Comparison of ENCODE assay signal across 18 cellular contexts in genomic region chr6:52910091-52910490, GRCh38.
A peak's percentile ranks its signal among the peaks of the same experiment; 100 is the strongest.
DNase-seq lines count a peak whose midpoint lies in the region; ATAC-seq and TF ChIP-seq lines count a peak whose summit lies in the region.
"Had no signal": no experiment of that assay in that cellular context is flagged by ENCODE, and none has a peak within 500 bp of the region (broad histone marks: within the 10 kb centered on the region; RNA-seq: fewer than 3 reads in every experiment).

No MANE protein-coding gene starts in this region.

- H3K27ac ChIP-seq in HEK293 (ENCODE audit: extremely low read depth, low read depth, low read length) (no peak overlapping the region), parathyroid adenoma (peak overlapping the region; percentile 81)

- peak overlapping the region; percentile 43 for H2AFZ ChIP-seq in parathyroid adenoma

- ATAC-seq in HG03135 (IDR thresholded peaks at IDR 0.05; ENCODE audit: unreplicated experiment): no peak
- no peak for ATAC-seq in GM19467 (IDR thresholded peaks at IDR 0.05; ENCODE audit: unreplicated experiment)

- no peak for TF ChIP-seq CTCF in HEK293 (tag by site-specific recombination; IDR thresholded peaks at IDR 0.05)
- no peak for TF ChIP-seq CTCF in parathyroid adenoma (IDR thresholded peaks at IDR 0.05)

- H3K36me3 ChIP-seq in HEK293 (ENCODE audit: control insufficient read depth in 2 of 2, insufficient read depth in 1 of 2, low read length in 2 of 2): no peaks in the 10 kb centered on the region
- H3K36me3 ChIP-seq in parathyroid adenoma (ENCODE audit: control insufficient read depth, insufficient read depth, low read length): no peaks in the 10 kb centered on the region

- POLR2A ChIA-PET in HEK293 (lab: Yijun Ruan, JAX): no interaction called here

- H3K4me3 ChIP-seq in HEK293 (ENCODE audit: low read depth, low read length) (no peak overlapping the region), parathyroid adenoma (ENCODE audit: low read depth, low read length) (no peak overlapping the region)

- H3K9me3 ChIP-seq in HEK293 (ENCODE audit: control insufficient read depth, insufficient read depth, low read depth, low read length) (no peaks in the 10 kb centered on the region), parathyroid adenoma (ENCODE audit: control insufficient read depth, low read length) (no peaks in the 10 kb centered on the region)

- no peaks in the 10 kb centered on the region for H3K4me1 ChIP-seq in HEK293 (ENCODE audit: control insufficient read depth, insufficient read depth, low read length)
- peaks cover 21% of the 10 kb centered on the region for H3K4me1 ChIP-seq in parathyroid adenoma

- H3K79me2 ChIP-seq in parathyroid adenoma: no peaks in the 10 kb centered on the region

- CTCF ChIA-PET in HEK293 (lab: Yijun Ruan, JAX): interaction anchor here (0.6 kb wide), 1 partner anchor 785 kb away, joined by 5 read pairs; no protein-coding TSS in a partner anchor

- no peaks in the 10 kb centered on the region for H3K27me3 ChIP-seq in parathyroid adenoma (ENCODE audit: control insufficient read depth, insufficient read depth, low read length)

- DNase-seq in OCI-M1 (lab: John Stamatoyannopoulos, UW): peak; percentile 21
- DNase-seq in astrocyte of the hippocampus (ENCODE audit: low read depth, low spot score): peak; percentile 54
- DNase-seq in middle frontal gyrus (ENCODE audit: extremely low spot score, low spot score): no peak
- no peak for DNase-seq in DMS 273 (lab: John Stamatoyannopoulos, UW; ENCODE audit: unreplicated experiment)
- DNase-seq: ACHN; Calu3; CD4-positive, alpha-beta T cell; GDM1; H9; NCI-H1436; NCI-H2029; NCI-H2171; NCI-H446 treated with DMSO at 0.1 percent for 48 hours; NCI-H748 treated with DMSO at 0.1 percent for 48 hours had no signal

- no peak overlapping the region for H3K9ac ChIP-seq in parathyroid adenoma

- H3K4me2 ChIP-seq in parathyroid adenoma (ENCODE audit: low read length): no peak overlapping the region

TF ChIP-seq in HEK293, 187 proteins besides CTCF, POLR2A, EP300 and RAD21:
- TF ChIP-seq PRDM1 (tag by site-specific recombination; IDR thresholded peaks at IDR 0.05): no peak
- peak; percentile 83 for TF ChIP-seq ZBTB17 (tag by site-specific recombination; IDR thresholded peaks at IDR 0.05)
- TF ChIP-seq KLF9 (tag by site-specific recombination; IDR thresholded peaks at IDR 0.05; ENCODE audit: low read depth): no peak
- no peak for TF ChIP-seq ZNF248 (tag by site-specific recombination; IDR thresholded peaks at IDR 0.05)
- no peak for TF ChIP-seq ZNF121 (tag by site-specific recombination; IDR thresholded peaks at IDR 0.05)

Comparison
In these comparisons a context has a peak if more than half of its experiments do, and no peak if none do; other contexts are left out.
1. DNase-seq: peak in OCI-M1 (single experiment) and astrocyte of the hippocampus (single experiment); none in middle frontal gyrus (single experiment) and DMS 273 (single experiment).